ENCODE assay signal across 11 cellular contexts in genomic region chr10:970311-971149, GRCh38. TPM values are rescaled to one million over a fixed set of nuclear protein-coding genes. Genes with fewer than 3 reads are reported as not detected.
A peak's percentile ranks its signal among the peaks of the same experiment; 100 is the strongest.
DNase-seq lines count a peak whose midpoint lies in the region; ATAC-seq, FAIRE-seq and TF ChIP-seq lines count a peak whose summit lies in the region.
"Had no signal": no experiment of that assay in that cellular context is flagged by ENCODE, and none has a peak within 500 bp of the region (broad histone marks: within the 10 kb centered on the region; RNA-seq: fewer than 3 reads in every experiment).

No MANE protein-coding gene starts in this region.

- H3K4me3 Mint-ChIP-seq in astrocyte (ENCODE audit: unreplicated experiment): no peak overlapping the region
- no peak overlapping the region for H3K4me3 Mint-ChIP-seq in mesothelial cell of epicardium
- no peak overlapping the region for H3K4me3 Mint-ChIP-seq in activated CD4-positive, alpha-beta T cell treated with anti-CD3 and anti-CD28 coated beads, Interleukin-2, amount 10 ng/mL, durations not matched to agents 24 days and 14 days

- ATAC-seq in GM21576 (IDR thresholded peaks at IDR 0.05; ENCODE audit: unreplicated experiment) (no peak), GM19023 (IDR thresholded peaks at IDR 0.05; ENCODE audit: unreplicated experiment) (no peak)

- no peak for FAIRE-seq in astrocyte (lab: Jason Lieb, UNC)

- H3K27ac Mint-ChIP-seq in astrocyte (ENCODE audit: unreplicated experiment): no peak overlapping the region
- H3K27ac Mint-ChIP-seq in mesothelial cell of epicardium: peak overlapping the region; percentile 3
- H3K27ac Mint-ChIP-seq in activated CD4-positive, alpha-beta T cell treated with anti-CD3 and anti-CD28 coated beads, Interleukin-2, amount 10 ng/mL, durations not matched to agents 24 days and 14 days: no peak overlapping the region

- peaks cover 14% of the 10 kb centered on the region for H3K4me1 Mint-ChIP-seq in astrocyte (ENCODE audit: low read depth, unreplicated experiment)
- peaks cover 8% of the 10 kb centered on the region for H3K4me1 Mint-ChIP-seq in mesothelial cell of epicardium
- H3K4me1 Mint-ChIP-seq in activated CD4-positive, alpha-beta T cell treated with anti-CD3 and anti-CD28 coated beads, Interleukin-2, amount 10 ng/mL, durations not matched to agents 24 days and 14 days: peaks cover 6% of the 10 kb centered on the region

- intact Hi-C loops in activated CD4-positive, alpha-beta T cell treated with anti-CD3 and anti-CD28 coated beads, Interleukin-2, amount 10 ng/mL, durations not matched to agents 24 days and 14 days (cut with micrococcal nuclease): no loop called here

- peaks cover 5% of the 10 kb centered on the region; the same call in 1 of the 2 replicates for H3K9me3 ChIP-seq in AG04450 (ENCODE audit: control insufficient read depth, insufficient read depth, low read length)
- no peaks in the 10 kb centered on the region for H3K9me3 ChIP-seq in astrocyte (ENCODE audit: insufficient read depth, low read depth, low read length)

- H3K9ac ChIP-seq in astrocyte (ENCODE audit: low read length): no peak overlapping the region

- H3K4me3 ChIP-seq in AG04450 (ENCODE audit: low read depth, low read length) (peak overlapping the region; percentile 13; the same call in 1 of the 2 replicates), astrocyte (ENCODE audit: insufficient read depth, low read depth, low read length) (no peak overlapping the region)

- H3K9me3 Mint-ChIP-seq in astrocyte (ENCODE audit: unreplicated experiment) (peaks cover 10% of the 10 kb centered on the region), mesothelial cell of epicardium (peaks cover 9% of the 10 kb centered on the region)
- peaks cover 4% of the 10 kb centered on the region for H3K9me3 Mint-ChIP-seq in activated CD4-positive, alpha-beta T cell treated with anti-CD3 and anti-CD28 coated beads, Interleukin-2, amount 10 ng/mL, durations not matched to agents 24 days and 14 days

- no peak overlapping the region for H3K4me2 ChIP-seq in astrocyte (ENCODE audit: low read length)

- H3K27me3 Mint-ChIP-seq in astrocyte (ENCODE audit: low read depth, unreplicated experiment) (peaks cover 13% of the 10 kb centered on the region), mesothelial cell of epicardium (ENCODE audit: low read depth) (peaks cover 7% of the 10 kb centered on the region)
- H3K27me3 Mint-ChIP-seq in activated CD4-positive, alpha-beta T cell treated with anti-CD3 and anti-CD28 coated beads, Interleukin-2, amount 10 ng/mL, durations not matched to agents 24 days and 14 days: peaks cover 29% of the 10 kb centered on the region

- H3K27me3 ChIP-seq in AG04450 (ENCODE audit: control insufficient read depth, insufficient read depth, low read length) (no peaks in the 10 kb centered on the region), astrocyte (ENCODE audit: insufficient read depth, low read length) (no peaks in the 10 kb centered on the region)

- H3K36me3 Mint-ChIP-seq in astrocyte (ENCODE audit: low read depth, unreplicated experiment) (peaks cover 11% of the 10 kb centered on the region), mesothelial cell of epicardium (no peaks in the 10 kb centered on the region)
- H3K36me3 Mint-ChIP-seq in activated CD4-positive, alpha-beta T cell treated with anti-CD3 and anti-CD28 coated beads, Interleukin-2, amount 10 ng/mL, durations not matched to agents 24 days and 14 days (ENCODE audit: low read depth): no peaks in the 10 kb centered on the region

- no peaks in the 10 kb centered on the region for H3K36me3 ChIP-seq in astrocyte (ENCODE audit: insufficient read depth, low read length)

- no peak overlapping the region for H3K27ac ChIP-seq in AG04450 (ENCODE audit: low read depth, low read length)
- H3K27ac ChIP-seq in astrocyte (ENCODE audit: low read depth, low read length): no peak overlapping the region

- peak overlapping the region; percentile 5 for H2AFZ ChIP-seq in astrocyte (ENCODE audit: low read depth, low read length)

- POLR2A ChIA-PET in AG04450 (lab: Yijun Ruan, JAX): interaction anchor here (1.1 kb wide), 1 partner anchor 17 kb away, joined by 3 read pairs; the partner anchor contains the start of gene GTPBP4

- DNase-seq in AG04450 (ENCODE audit: low read depth, low spot score): no peak
- DNase-seq in NCI-H1092 treated with DMSO at 0.1 percent for 48 hours (lab: John Stamatoyannopoulos, UW): peak; percentile 73
- DNase-seq in astrocyte (ENCODE audit: low read depth): no peak
- DNase-seq in mesothelial cell of epicardium (ENCODE audit: low spot score in 2 of 2, unreplicated experiment in 2 of 2): no peak
- DNase-seq in UCSD-AML1 (lab: John Stamatoyannopoulos, UW; ENCODE audit: unreplicated experiment): no peak
- no peak for DNase-seq in activated CD4-positive, alpha-beta T cell treated with anti-CD3 and anti-CD28 coated beads, Interleukin-2, amount 10 ng/mL, durations not matched to agents 24 days and 14 days
- DNase-seq: activated CD4-positive, alpha-beta T cell treated with anti-CD3 and anti-CD28 coated beads for 48 hours; cortex of kidney; NCI-H2171 treated with DMSO at 0.1 percent for 48 hours had no signal

- no peaks in the 10 kb centered on the region for H4K20me1 ChIP-seq in astrocyte (ENCODE audit: insufficient read depth, low read length)

- no peaks in the 10 kb centered on the region for H3K4me1 ChIP-seq in astrocyte (ENCODE audit: insufficient read depth, low read length)

- TF ChIP-seq CTCF in AG04450 (IDR thresholded peaks at IDR 0.05; ENCODE audit: low read depth, low read length): no peak
- no peak for TF ChIP-seq CTCF in astrocyte (IDR thresholded peaks at IDR 0.05; ENCODE audit: insufficient read depth, low read depth, low read length)
- TF ChIP-seq CTCF in mesothelial cell of epicardium (IDR thresholded peaks at IDR 0.05; ENCODE audit: unreplicated experiment): no peak

- CTCF ChIA-PET in AG04450 (lab: Charles Lee): interaction anchor here (1.0 kb wide), 1 partner anchor 10 kb away, joined by 3 read pairs; no protein-coding TSS in a partner anchor

- no peaks in the 10 kb centered on the region for H3K79me2 ChIP-seq in astrocyte (ENCODE audit: insufficient read depth, low read length)

RNA-seq across cellular contexts. Expression of gene GTPBP4, which starts 17.7 kb away (rescaled TPM):
- polyA plus RNA-seq in AG04450 (2011; rRNA removed): 33.4 and 34.9 TPM in 2 replicates
- 26.9 and 27.4 TPM in 2 replicates for polyA minus RNA-seq in AG04450 (2011; rRNA and poly(A)+ RNA removed)
- 101 and 106 TPM in 2 replicates for total RNA-seq in astrocyte
- total RNA-seq in mesothelial cell of epicardium: 66.3 to 68.5 TPM (median 67.5 TPM) in 3 replicates
- 187 and 194 TPM in 2 replicates for total RNA-seq in activated CD4-positive, alpha-beta T cell treated with anti-CD3 and anti-CD28 coated beads, Interleukin-2, amount 10 ng/mL, durations not matched to agents 24 days and 14 days

RNA-seq across cellular contexts. Expression of gene LARP4B, which starts 39.0 kb away (rescaled TPM):
- polyA plus RNA-seq in AG04450 (2011; rRNA removed): 33.5 and 34.0 TPM in 2 replicates
- 56.4 and 73.5 TPM in 2 replicates for polyA minus RNA-seq in AG04450 (2011; rRNA and poly(A)+ RNA removed)
- total RNA-seq in astrocyte (97.3 and 101 TPM in 2 replicates), mesothelial cell of epicardium (90.2 to 95.9 TPM (median 94.8 TPM) in 3 replicates)
- 167 and 169 TPM in 2 replicates for total RNA-seq in activated CD4-positive, alpha-beta T cell treated with anti-CD3 and anti-CD28 coated beads, Interleukin-2, amount 10 ng/mL, durations not matched to agents 24 days and 14 days

RNA-seq across cellular contexts. Expression of gene IDI2, which starts 55.1 kb away (rescaled TPM):
- not detected in 2 replicates for polyA plus RNA-seq in AG04450 (2011; rRNA removed)
- polyA minus RNA-seq in AG04450 (2011; rRNA and poly(A)+ RNA removed): not detected in 2 replicates
- total RNA-seq in astrocyte: not detected in 2 replicates
- not detected in 3 replicates for total RNA-seq in mesothelial cell of epicardium
- total RNA-seq in activated CD4-positive, alpha-beta T cell treated with anti-CD3 and anti-CD28 coated beads, Interleukin-2, amount 10 ng/mL, durations not matched to agents 24 days and 14 days: not detected in 2 replicates
